Comparison of ENCODE assay signal across 1 cellular context in the genomic region with DNA sequence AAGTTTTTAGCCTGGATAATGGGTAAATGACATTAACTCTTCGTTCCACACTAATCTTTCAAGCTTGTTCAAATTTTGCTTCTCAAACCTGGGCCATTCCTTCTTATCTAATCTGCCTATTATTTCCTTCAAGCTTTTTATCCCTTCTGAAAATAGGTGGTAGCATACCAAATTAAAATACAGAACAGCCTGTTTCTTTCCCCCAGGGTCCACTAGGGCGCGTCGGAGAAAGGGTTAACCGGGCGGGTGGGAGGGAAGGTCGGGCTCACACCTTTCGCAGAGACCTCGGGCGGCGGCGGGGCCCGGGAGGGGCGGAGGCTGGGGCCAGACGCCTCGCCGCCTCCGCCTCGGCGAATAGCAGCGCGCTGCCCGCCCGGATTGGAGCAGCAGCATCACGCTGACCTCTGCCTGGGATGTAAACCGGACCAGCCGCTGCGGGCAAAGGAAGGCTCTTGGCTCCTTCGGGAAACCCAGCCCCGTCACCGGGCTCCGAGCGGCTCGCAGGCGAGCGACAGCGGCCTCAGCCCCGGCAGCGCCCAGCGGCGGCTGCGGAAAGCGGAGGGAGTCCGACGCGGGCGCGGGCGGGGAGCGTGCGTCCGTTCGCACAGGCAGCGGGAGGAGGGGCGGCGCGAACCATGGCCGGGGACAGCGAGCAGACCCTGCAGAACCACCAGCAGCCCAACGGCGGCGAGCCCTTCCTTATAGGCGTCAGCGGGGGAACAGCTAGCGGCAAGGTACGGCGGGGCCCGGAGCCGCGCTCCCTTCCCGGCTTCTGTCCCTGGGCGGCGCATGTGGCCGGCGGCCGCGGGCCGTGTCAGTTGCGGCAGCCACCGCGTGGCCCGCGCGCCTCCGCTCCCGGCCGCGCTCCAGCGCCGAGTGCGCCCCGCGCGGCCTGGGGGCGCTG.
TF ChIP-seq lines count a peak whose summit lies in the region.

Gene UCK2, plus strand, starts transcription at position 416 of the 904 bp plus-strand sequence. Its CDS starts 220 bp downstream, at position 636.

TF ChIP-seq in K562, 482 proteins besides CTCF, POLR2A, EP300 and RAD21 (continued from another document and continues in another):
- TF ChIP-seq, protein P1, sequence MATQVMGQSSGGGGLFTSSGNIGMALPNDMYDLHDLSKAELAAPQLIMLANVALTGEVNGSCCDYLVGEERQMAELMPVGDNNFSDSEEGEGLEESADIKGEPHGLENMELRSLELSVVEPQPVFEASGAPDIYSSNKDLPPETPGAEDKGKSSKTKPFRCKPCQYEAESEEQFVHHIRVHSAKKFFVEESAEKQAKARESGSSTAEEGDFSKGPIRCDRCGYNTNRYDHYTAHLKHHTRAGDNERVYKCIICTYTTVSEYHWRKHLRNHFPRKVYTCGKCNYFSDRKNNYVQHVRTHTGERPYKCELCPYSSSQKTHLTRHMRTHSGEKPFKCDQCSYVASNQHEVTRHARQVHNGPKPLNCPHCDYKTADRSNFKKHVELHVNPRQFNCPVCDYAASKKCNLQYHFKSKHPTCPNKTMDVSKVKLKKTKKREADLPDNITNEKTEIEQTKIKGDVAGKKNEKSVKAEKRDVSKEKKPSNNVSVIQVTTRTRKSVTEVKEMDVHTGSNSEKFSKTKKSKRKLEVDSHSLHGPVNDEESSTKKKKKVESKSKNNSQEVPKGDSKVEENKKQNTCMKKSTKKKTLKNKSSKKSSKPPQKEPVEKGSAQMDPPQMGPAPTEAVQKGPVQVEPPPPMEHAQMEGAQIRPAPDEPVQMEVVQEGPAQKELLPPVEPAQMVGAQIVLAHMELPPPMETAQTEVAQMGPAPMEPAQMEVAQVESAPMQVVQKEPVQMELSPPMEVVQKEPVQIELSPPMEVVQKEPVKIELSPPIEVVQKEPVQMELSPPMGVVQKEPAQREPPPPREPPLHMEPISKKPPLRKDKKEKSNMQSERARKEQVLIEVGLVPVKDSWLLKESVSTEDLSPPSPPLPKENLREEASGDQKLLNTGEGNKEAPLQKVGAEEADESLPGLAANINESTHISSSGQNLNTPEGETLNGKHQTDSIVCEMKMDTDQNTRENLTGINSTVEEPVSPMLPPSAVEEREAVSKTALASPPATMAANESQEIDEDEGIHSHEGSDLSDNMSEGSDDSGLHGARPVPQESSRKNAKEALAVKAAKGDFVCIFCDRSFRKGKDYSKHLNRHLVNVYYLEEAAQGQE (CRISPR knock-in tag; IDR thresholded peaks at IDR 0.05; ENCODE audit: low read depth) = peak; percentile 48
- no peak for TF ChIP-seq HDAC6 (IDR thresholded peaks at IDR 0.05; ENCODE audit: low read depth, low read length)
- no peak for TF ChIP-seq KLF10 (CRISPR knock-in tag; IDR thresholded peaks at IDR 0.05)
- TF ChIP-seq, protein P2, sequence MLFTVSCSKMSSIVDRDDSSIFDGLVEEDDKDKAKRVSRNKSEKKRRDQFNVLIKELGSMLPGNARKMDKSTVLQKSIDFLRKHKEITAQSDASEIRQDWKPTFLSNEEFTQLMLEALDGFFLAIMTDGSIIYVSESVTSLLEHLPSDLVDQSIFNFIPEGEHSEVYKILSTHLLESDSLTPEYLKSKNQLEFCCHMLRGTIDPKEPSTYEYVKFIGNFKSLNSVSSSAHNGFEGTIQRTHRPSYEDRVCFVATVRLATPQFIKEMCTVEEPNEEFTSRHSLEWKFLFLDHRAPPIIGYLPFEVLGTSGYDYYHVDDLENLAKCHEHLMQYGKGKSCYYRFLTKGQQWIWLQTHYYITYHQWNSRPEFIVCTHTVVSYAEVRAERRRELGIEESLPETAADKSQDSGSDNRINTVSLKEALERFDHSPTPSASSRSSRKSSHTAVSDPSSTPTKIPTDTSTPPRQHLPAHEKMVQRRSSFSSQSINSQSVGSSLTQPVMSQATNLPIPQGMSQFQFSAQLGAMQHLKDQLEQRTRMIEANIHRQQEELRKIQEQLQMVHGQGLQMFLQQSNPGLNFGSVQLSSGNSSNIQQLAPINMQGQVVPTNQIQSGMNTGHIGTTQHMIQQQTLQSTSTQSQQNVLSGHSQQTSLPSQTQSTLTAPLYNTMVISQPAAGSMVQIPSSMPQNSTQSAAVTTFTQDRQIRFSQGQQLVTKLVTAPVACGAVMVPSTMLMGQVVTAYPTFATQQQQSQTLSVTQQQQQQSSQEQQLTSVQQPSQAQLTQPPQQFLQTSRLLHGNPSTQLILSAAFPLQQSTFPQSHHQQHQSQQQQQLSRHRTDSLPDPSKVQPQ (CRISPR knock-in tag; IDR thresholded peaks at IDR 0.05; ENCODE audit: borderline replicate concordance) = no peak
- TF ChIP-seq SRF (CRISPR knock-in tag; IDR thresholded peaks at IDR 0.05) = no peak
- TF ChIP-seq HBP1 (CRISPR knock-in tag; IDR thresholded peaks at IDR 0.05) = no peak
- TF ChIP-seq ZNF23 (CRISPR knock-in tag; IDR thresholded peaks at IDR 0.05) = no peak
- no peak for TF ChIP-seq ATF1 (CRISPR knock-in tag; IDR thresholded peaks at IDR 0.05)
- TF ChIP-seq ATF1 (tag; IDR thresholded peaks at IDR 0.05) = peak; percentile 63; the same call in 1 of the 2 replicates
- no peak; the same call in 1 of the 2 replicates for TF ChIP-seq RBM14 (IDR thresholded peaks at IDR 0.05; ENCODE audit: borderline replicate concordance, insufficient read depth, low read depth, low read length)
- no peak for TF ChIP-seq MAFF (IDR thresholded peaks at IDR 0.05; ENCODE audit: low read length)
- TF ChIP-seq PCBP2 (IDR thresholded peaks at IDR 0.05; ENCODE audit: low read depth, low read length, poor library complexity, severe bottlenecking) = no peak
- peak; percentile 53 for TF ChIP-seq U2AF1 (optimal IDR thresholded peaks at IDR 0.05; ENCODE audit: low read depth, low read length)
- TF ChIP-seq BHLHE40 (IDR thresholded peaks at IDR 0.05; ENCODE audit: low read length) = peak; percentile 15; the same call in 1 of the 2 replicates
- no peak for TF ChIP-seq NCOA1 (IDR thresholded peaks at IDR 0.05; ENCODE audit: low read depth)
- peak; percentile 91 for TF ChIP-seq PCBP1 (IDR thresholded peaks at IDR 0.05; ENCODE audit: low read depth, low read length, poor library complexity, severe bottlenecking)
- TF ChIP-seq, protein P3, sequence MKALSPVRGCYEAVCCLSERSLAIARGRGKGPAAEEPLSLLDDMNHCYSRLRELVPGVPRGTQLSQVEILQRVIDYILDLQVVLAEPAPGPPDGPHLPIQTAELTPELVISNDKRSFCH (CRISPR knock-in tag; IDR thresholded peaks at IDR 0.05) = no peak
- TF ChIP-seq, protein P3 (tag; IDR thresholded peaks at IDR 0.05) = no peak; the same call in 1 of the 2 replicates
- no peak for TF ChIP-seq ZNF384 (IDR thresholded peaks at IDR 0.05; ENCODE audit: low read depth, low read length)
- TF ChIP-seq, protein P4, sequence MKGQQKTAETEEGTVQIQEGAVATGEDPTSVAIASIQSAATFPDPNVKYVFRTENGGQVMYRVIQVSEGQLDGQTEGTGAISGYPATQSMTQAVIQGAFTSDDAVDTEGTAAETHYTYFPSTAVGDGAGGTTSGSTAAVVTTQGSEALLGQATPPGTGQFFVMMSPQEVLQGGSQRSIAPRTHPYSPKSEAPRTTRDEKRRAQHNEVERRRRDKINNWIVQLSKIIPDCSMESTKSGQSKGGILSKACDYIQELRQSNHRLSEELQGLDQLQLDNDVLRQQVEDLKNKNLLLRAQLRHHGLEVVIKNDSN (CRISPR knock-in tag; IDR thresholded peaks at IDR 0.05) = peak; percentile 23
- TF ChIP-seq STAG1 (CRISPR knock-in tag; IDR thresholded peaks at IDR 0.05; ENCODE audit: borderline replicate concordance) = no peak
- TF ChIP-seq, protein P5, sequence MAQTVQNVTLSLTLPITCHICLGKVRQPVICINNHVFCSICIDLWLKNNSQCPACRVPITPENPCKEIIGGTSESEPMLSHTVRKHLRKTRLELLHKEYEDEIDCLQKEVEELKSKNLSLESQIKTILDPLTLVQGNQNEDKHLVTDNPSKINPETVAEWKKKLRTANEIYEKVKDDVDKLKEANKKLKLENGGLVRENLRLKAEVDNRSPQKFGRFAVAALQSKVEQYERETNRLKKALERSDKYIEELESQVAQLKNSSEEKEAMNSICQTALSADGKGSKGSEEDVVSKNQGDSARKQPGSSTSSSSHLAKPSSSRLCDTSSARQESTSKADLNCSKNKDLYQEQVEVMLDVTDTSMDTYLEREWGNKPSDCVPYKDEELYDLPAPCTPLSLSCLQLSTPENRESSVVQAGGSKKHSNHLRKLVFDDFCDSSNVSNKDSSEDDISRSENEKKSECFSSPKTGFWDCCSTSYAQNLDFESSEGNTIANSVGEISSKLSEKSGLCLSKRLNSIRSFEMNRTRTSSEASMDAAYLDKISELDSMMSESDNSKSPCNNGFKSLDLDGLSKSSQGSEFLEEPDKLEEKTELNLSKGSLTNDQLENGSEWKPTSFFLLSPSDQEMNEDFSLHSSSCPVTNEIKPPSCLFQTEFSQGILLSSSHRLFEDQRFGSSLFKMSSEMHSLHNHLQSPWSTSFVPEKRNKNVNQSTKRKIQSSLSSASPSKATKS (CRISPR knock-in tag; IDR thresholded peaks at IDR 0.05) = no peak
- TF ChIP-seq SIRT6 (IDR thresholded peaks at IDR 0.05; ENCODE audit: low read depth, low read length) = no peak
- TF ChIP-seq, protein P6, sequence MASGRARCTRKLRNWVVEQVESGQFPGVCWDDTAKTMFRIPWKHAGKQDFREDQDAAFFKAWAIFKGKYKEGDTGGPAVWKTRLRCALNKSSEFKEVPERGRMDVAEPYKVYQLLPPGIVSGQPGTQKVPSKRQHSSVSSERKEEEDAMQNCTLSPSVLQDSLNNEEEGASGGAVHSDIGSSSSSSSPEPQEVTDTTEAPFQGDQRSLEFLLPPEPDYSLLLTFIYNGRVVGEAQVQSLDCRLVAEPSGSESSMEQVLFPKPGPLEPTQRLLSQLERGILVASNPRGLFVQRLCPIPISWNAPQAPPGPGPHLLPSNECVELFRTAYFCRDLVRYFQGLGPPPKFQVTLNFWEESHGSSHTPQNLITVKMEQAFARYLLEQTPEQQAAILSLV (tag; IDR thresholded peaks at IDR 0.05) = no peak
- TF ChIP-seq ZFP1 (CRISPR knock-in tag; IDR thresholded peaks at IDR 0.05) = no peak
- TF ChIP-seq NR3C1 (CRISPR knock-in tag; IDR thresholded peaks at IDR 0.05) = no peak
- TF ChIP-seq MAFG (tag; conservative IDR thresholded peaks at IDR 0.05) = no peak
- TF ChIP-seq, protein P7, sequence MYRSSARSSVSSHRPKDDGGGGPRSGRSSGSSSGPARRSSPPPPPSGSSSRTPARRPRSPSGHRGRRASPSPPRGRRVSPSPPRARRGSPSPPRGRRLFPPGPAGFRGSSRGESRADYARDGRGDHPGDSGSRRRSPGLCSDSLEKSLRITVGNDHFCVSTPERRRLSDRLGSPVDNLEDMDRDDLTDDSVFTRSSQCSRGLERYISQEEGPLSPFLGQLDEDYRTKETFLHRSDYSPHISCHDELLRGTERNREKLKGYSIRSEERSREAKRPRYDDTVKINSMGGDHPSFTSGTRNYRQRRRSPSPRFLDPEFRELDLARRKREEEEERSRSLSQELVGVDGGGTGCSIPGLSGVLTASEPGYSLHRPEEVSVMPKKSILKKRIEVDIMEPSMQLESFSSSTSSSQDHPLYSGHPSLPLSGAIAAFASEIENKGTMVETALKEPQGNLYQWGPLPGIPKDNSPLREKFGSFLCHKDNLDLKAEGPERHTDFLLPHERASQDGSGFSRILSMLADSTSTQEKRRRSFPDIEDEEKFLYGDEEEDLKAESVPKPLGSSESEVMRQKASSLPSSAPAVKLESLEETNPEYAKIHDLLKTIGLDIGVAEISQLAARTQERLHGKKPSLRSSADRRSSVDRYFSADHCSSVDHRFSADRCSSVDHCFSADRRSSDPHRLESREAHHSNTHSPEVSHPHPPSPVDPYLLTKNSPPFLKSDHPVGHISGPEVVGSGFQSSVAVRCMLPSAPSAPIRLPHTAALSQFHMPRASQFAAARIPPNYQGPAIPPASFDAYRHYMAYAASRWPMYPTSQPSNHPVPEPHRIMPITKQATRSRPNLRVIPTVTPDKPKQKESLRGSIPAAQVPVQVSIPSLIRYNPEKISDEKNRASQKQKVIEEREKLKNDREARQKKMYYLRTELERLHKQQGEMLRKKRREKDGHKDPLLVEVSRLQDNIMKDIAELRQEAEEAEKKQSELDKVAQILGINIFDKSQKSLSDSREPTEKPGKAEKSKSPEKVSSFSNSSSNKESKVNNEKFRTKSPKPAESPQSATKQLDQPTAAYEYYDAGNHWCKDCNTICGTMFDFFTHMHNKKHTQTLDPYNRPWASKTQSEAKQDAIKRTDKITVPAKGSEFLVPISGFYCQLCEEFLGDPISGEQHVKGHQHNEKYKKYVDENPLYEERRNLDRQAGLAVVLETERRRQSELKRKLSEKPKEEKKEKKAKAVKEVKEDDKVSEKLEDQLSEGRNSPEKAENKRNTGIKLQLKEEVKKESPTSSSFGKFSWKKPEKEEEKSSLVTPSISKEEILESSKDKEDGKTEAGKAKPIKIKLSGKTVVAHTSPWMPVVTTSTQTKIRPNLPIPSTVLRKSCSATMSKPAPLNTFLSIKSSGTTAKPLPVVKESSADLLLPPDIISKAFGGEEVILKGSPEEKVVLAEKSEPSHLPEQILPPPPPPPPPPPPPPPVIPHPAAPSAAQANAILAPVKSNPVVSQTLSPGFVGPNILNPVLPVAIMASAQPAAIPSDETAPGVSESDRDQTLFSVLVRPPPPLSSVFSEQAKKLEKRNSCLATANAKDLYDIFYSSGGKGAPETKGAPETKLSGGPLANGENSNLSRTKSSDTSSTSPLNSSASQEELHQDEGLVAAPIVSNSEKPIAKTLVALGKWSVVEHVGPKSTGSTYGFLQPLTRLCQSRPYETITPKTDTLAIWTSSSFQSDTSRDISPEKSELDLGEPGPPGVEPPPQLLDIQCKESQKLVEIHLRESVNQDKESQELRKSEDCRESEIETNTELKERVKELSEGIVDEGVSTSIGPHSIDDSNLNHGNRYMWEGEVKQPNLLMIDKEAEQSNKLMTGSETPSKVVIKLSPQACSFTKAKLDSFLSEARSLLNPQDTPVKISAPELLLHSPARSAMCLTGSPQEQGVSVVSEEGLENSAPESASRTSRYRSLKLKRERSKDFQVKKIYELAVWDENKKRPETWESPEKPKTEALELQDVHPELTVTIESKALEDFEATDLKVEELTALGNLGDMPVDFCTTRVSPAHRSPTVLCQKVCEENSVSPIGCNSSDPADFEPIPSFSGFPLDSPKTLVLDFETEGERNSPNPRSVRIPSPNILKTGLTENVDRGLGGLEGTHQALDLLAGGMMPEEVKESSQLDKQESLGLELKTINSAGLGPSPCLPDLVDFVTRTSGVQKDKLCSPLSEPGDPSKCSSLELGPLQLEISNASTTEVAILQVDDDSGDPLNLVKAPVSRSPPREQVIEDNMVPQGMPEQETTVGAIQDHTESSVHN (IDR thresholded peaks at IDR 0.05; ENCODE audit: borderline replicate concordance in 1 of 2, low read depth in 1 of 2) = no peak
- TF ChIP-seq MYNN (IDR thresholded peaks at IDR 0.05) = no peak
- TF ChIP-seq MYNN (CRISPR knock-in tag; IDR thresholded peaks at IDR 0.05) = no peak
- TF ChIP-seq SNRNP70 (optimal IDR thresholded peaks at IDR 0.05; ENCODE audit: low read depth, low read length) = no peak
- TF ChIP-seq LCOR (CRISPR knock-in tag; IDR thresholded peaks at IDR 0.05) = no peak
- TF ChIP-seq CBFB (CRISPR knock-in tag; IDR thresholded peaks at IDR 0.05) = no peak
- TF ChIP-seq ZFP30 (CRISPR knock-in tag; IDR thresholded peaks at IDR 0.05; ENCODE audit: borderline replicate concordance) = no peak
- TF ChIP-seq ZNF124 (CRISPR knock-in tag; IDR thresholded peaks at IDR 0.05) = no peak
- no peak for TF ChIP-seq FOXJ2 (tag; IDR thresholded peaks at IDR 0.05)
